12 cellular contexts compared by ENCODE assay signal in genomic region chr1:208219098-208219658, GRCh38. TPM values are rescaled to one million over a fixed set of nuclear protein-coding genes. Genes with fewer than 3 reads are reported as not detected.
DNase-seq lines count a peak whose midpoint lies in the region; ATAC-seq and TF ChIP-seq lines count a peak whose summit lies in the region.
"Had no signal": no experiment of that assay in that cellular context is flagged by ENCODE, and none has a peak within 500 bp of the region (broad histone marks: within the 10 kb centered on the region; RNA-seq: fewer than 3 reads in every experiment).

No MANE protein-coding gene starts in this region.

- peak overlapping the region; percentile 70 for H3K27ac ChIP-seq in ACC112 (ENCODE audit: low read depth, low read length)
- H3K27ac ChIP-seq in brain microvascular endothelial cell: peak overlapping the region; percentile 55
- peak overlapping the region; percentile 70 to 75 for H3K27ac ChIP-seq in right atrium auricular region
- peak overlapping the region; percentile 58 for H3K27ac ChIP-seq in rectal smooth muscle tissue (ENCODE audit: low read depth, low read length)

- no peak for DNase-seq in brain microvascular endothelial cell
- DNase-seq in right atrium auricular region (ENCODE audit: low spot score): no peak
- no peak for DNase-seq in RKO (ENCODE audit: low spot score)
- no peak for DNase-seq in SIG-M5 treated with dmso at 0.1 percent for 504 hours (lab: John Stamatoyannopoulos, UW; ENCODE audit: unreplicated experiment)
- DNase-seq in NCI-H524 treated with DMSO at 0.1 percent for 48 hours (lab: John Stamatoyannopoulos, UW): no peak
- DNase-seq: activated T-cell treated with anti-CD3 and anti-CD28 coated beads, Interleukin-2, amount 50 U/mL, for 72 hours; NCI-H1048; NCI-H510A treated with DMSO at 0.1 percent for 48 hours had no signal

- in situ Hi-C loops in brain microvascular endothelial cell (cut with HindIII; ENCODE audit: low pct_ligation_motif_present, low sequenced_read_pairs): no loop called here

- no peak overlapping the region for H3K4me3 ChIP-seq in ACC112 (ENCODE audit: low read depth, low read length)
- H3K4me3 ChIP-seq in brain microvascular endothelial cell (ENCODE audit: low read depth, low read length): no peak overlapping the region
- no peak overlapping the region for H3K4me3 ChIP-seq in right atrium auricular region
- no peak overlapping the region for H3K4me3 ChIP-seq in rectal smooth muscle tissue (ENCODE audit: low read length)
- H3K4me3 ChIP-seq: GM23338 had no signal

- H3K9ac ChIP-seq in rectal smooth muscle tissue (ENCODE audit: low read length): no peak overlapping the region

- ATAC-seq in GM19455 (IDR thresholded peaks at IDR 0.05; ENCODE audit: unreplicated experiment): no peak
- ATAC-seq: activated T-cell treated with anti-CD3 and anti-CD28 coated beads, Interleukin-2, amount 50 U/mL, for 72 hours; GM23338 had no signal

- no peak overlapping the region for H2AFZ ChIP-seq in ACC112 (ENCODE audit: low read length, unreplicated experiment)
- H2AFZ ChIP-seq: GM23338 had no signal

- H3K4me1 ChIP-seq in ACC112 (ENCODE audit: control insufficient read depth, insufficient read depth, low read length, unreplicated experiment) (peaks cover 60% of the 10 kb centered on the region), right atrium auricular region (peaks cover 0 to 69% of the 10 kb centered on the region in 2 donors), rectal smooth muscle tissue (ENCODE audit: control insufficient read depth, insufficient read depth, low read length) (peaks cover 4% of the 10 kb centered on the region)

- TF ChIP-seq CTCF in brain microvascular endothelial cell (IDR thresholded peaks at IDR 0.05; ENCODE audit: low read depth, low read length, missing control alignments): no peak
- no peak for TF ChIP-seq CTCF in right atrium auricular region (IDR thresholded peaks at IDR 0.05)

- H3K9me3 ChIP-seq in right atrium auricular region: no peaks in the 10 kb centered on the region

- H3K36me3 ChIP-seq in ACC112 (ENCODE audit: insufficient read depth, low read length) (peaks cover 34% of the 10 kb centered on the region; the same call in 1 of the 2 replicates), brain microvascular endothelial cell (replicated peaks) (peaks cover 16% of the 10 kb centered on the region), right atrium auricular region (peaks cover 22% of the 10 kb centered on the region), rectal smooth muscle tissue (ENCODE audit: control insufficient read depth, insufficient read depth, low read length) (peaks cover 22% of the 10 kb centered on the region)

- H3K79me2 ChIP-seq in ACC112 (ENCODE audit: control insufficient read depth, insufficient read depth, low read length, unreplicated experiment): peaks cover 82% of the 10 kb centered on the region

- H3K27me3 ChIP-seq in ACC112 (ENCODE audit: insufficient read depth, low read length): no peaks in the 10 kb centered on the region
- no peaks in the 10 kb centered on the region for H3K27me3 ChIP-seq in brain microvascular endothelial cell (replicated peaks)
- H3K27me3 ChIP-seq in right atrium auricular region: no peaks in the 10 kb centered on the region
- H3K27me3 ChIP-seq in rectal smooth muscle tissue (ENCODE audit: control insufficient read depth, insufficient read depth, low read length): no peaks in the 10 kb centered on the region

RNA-seq across cellular contexts. Expression of gene PLXNA2, which starts 25.0 kb away (rescaled TPM):
- total RNA-seq in right atrium auricular region: 10 to 100 TPM; 10.8 to 23.8 TPM
